ENCODE assay signal across 7 cellular contexts in the genomic region with DNA sequence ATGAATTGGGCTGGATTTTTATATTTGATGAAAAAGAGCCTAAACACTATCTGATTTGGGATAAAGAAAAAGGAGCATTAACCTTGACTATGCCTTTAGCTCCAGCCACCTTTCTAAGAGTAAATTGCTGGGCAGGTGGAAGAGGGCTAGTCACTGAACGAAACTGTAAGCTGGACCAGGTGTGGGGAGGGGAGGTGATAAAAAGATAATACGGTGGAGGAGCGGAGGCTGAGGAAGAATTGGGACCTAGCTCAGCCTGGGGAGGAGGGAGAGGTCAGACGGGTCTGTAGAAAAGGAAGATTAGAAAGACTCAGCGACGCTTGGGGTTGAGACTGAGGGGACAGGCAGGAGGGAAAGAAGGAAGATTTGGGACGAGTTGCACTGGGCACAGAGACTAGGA. TPM values are rescaled to one million over a fixed set of nuclear protein-coding genes. Genes with fewer than 3 reads are reported as not detected.
"Had no signal": no experiment of that assay in that cellular context is flagged by ENCODE, and none has a peak within 500 bp of the region (broad histone marks: within the 10 kb centered on the region; RNA-seq: fewer than 3 reads in every experiment).

No MANE protein-coding gene starts in this region.

RNA-seq across cellular contexts. Expression of a gene that starts 27.5 kb away (rescaled TPM):
- total RNA-seq: LHCN-M2, MCF 10A, RPMI7951, SK-MEL-5 had no signal

RNA-seq across cellular contexts. Expression of a gene that starts 44.4 kb away (rescaled TPM):
- total RNA-seq: LHCN-M2, MCF 10A, NCI-H460, OCI-LY7, SJCRH30, SK-MEL-5 had no signal
